In genomic region chr15:91407237-91407889, GRCh38 we compare ENCODE assay signal across 12 cellular contexts.
DNase-seq lines count a peak whose midpoint lies in the region; ATAC-seq lines count a peak whose summit lies in the region.
"Had no signal": no experiment of that assay in that cellular context is flagged by ENCODE, and none has a peak within 500 bp of the region (broad histone marks: within the 10 kb centered on the region; RNA-seq: fewer than 3 reads in every experiment).

No MANE protein-coding gene starts in this region.

- peaks cover 7% of the 10 kb centered on the region for H3K9me3 Mint-ChIP-seq in activated CD4-positive, alpha-beta T cell treated with anti-CD3 and anti-CD28 coated beads, Interleukin-2, amount 10 ng/mL, durations not matched to agents 24 days and 14 days

- no peak overlapping the region for H3K27ac ChIP-seq in Karpas-422 (ENCODE audit: low read length)

- peaks cover 6% of the 10 kb centered on the region for H3K4me1 Mint-ChIP-seq in activated CD4-positive, alpha-beta T cell treated with anti-CD3 and anti-CD28 coated beads, Interleukin-2, amount 10 ng/mL, durations not matched to agents 24 days and 14 days

- DNase-seq in activated CD4-positive, alpha-beta T cell treated with anti-CD3 and anti-CD28 coated beads, Interleukin-2, amount 10 ng/mL, durations not matched to agents 24 days and 14 days = peak; percentile 64
- no peak for DNase-seq in activated CD4-positive, alpha-beta T cell treated with anti-CD3 and anti-CD28 coated beads for 4 hours
- DNase-seq in NCI-H2171 (lab: John Stamatoyannopoulos, UW) = peak; percentile 40
- peak; percentile 22 to 92 for DNase-seq in cerebellar nuclear complex (lab: John Stamatoyannopoulos, UW)
- peak; percentile 8 for DNase-seq in pons (ENCODE audit: low spot score)
- DNase-seq in Karpas-422 = no peak
- no peak for DNase-seq in ureter (ENCODE audit: low spot score)
- DNase-seq: activated CD8-positive, alpha-beta memory T cell treated with anti-CD3 and anti-CD28 coated beads, Interleukin-2, amount 50 U/mL, for 4 hours; hippocampal formation; NCI-H187 treated with DMSO at 0.1 percent for 48 hours; stimulated activated CD4-positive, alpha-beta T cell treated with anti-CD3 and anti-CD28 coated beads, Interleukin-15, amount 100 ng/mL, for 24 hours had no signal

- H3K4me2 ChIP-seq in Karpas-422 (ENCODE audit: low read depth, low read length, poor library complexity, severe bottlenecking) = no peak overlapping the region

- H3K79me2 ChIP-seq in Karpas-422 (ENCODE audit: low read length) = no peaks in the 10 kb centered on the region

- intact Hi-C loops in activated CD4-positive, alpha-beta T cell treated with anti-CD3 and anti-CD28 coated beads, Interleukin-2, amount 10 ng/mL, durations not matched to agents 24 days and 14 days (cut with micrococcal nuclease) = no loop called here

- no peak overlapping the region for H3K27ac Mint-ChIP-seq in activated CD4-positive, alpha-beta T cell treated with anti-CD3 and anti-CD28 coated beads, Interleukin-2, amount 10 ng/mL, durations not matched to agents 24 days and 14 days

- no peaks in the 10 kb centered on the region for H3K36me3 ChIP-seq in Karpas-422 (ENCODE audit: insufficient read depth, low read length)

- H4K20me1 ChIP-seq in Karpas-422 (ENCODE audit: insufficient read depth, low read depth, low read length) = no peaks in the 10 kb centered on the region

- peaks cover 7% of the 10 kb centered on the region for H3K27me3 Mint-ChIP-seq in activated CD4-positive, alpha-beta T cell treated with anti-CD3 and anti-CD28 coated beads, Interleukin-2, amount 10 ng/mL, durations not matched to agents 24 days and 14 days

- H3K4me1 ChIP-seq in Karpas-422 (ENCODE audit: low read length) = no peaks in the 10 kb centered on the region

- H3K9me2 ChIP-seq in Karpas-422 (replicated peaks; ENCODE audit: insufficient read depth, low read length) = no peaks in the 10 kb centered on the region

- H3K4me3 ChIP-seq in Karpas-422 (ENCODE audit: low read length) = no peak overlapping the region

- H3K27me3 ChIP-seq in Karpas-422 (ENCODE audit: low read length) = no peaks in the 10 kb centered on the region; the same call in 1 of the 2 replicates

- no peak for ATAC-seq in HG03095 (IDR thresholded peaks at IDR 0.05; ENCODE audit: unreplicated experiment)

- H3K36me3 Mint-ChIP-seq in activated CD4-positive, alpha-beta T cell treated with anti-CD3 and anti-CD28 coated beads, Interleukin-2, amount 10 ng/mL, durations not matched to agents 24 days and 14 days (ENCODE audit: low read depth) = no peaks in the 10 kb centered on the region

- H2AFZ ChIP-seq in Karpas-422 (ENCODE audit: low read length) = no peak overlapping the region

- no peaks in the 10 kb centered on the region for H3K9me3 ChIP-seq in Karpas-422 (ENCODE audit: low read length)

- H3K9ac ChIP-seq in Karpas-422 (ENCODE audit: low read length) = no peak overlapping the region

- no peak overlapping the region for H3K4me3 Mint-ChIP-seq in activated CD4-positive, alpha-beta T cell treated with anti-CD3 and anti-CD28 coated beads, Interleukin-2, amount 10 ng/mL, durations not matched to agents 24 days and 14 days

Comparison
In these comparisons a context has a peak if more than half of its experiments do, and no peak if none do; other contexts are left out.
1. DNase-seq: peak in activated CD4-positive, alpha-beta T cell treated with anti-CD3 and anti-CD28 coated beads, Interleukin-2, amount 10 ng/mL, durations not matched to agents 24 days and 14 days (single experiment), NCI-H2171 (single experiment), cerebellar nuclear complex (2 of 2) and pons (single experiment); none in activated CD4-positive, alpha-beta T cell treated with anti-CD3 and anti-CD28 coated beads for 4 hours (0 of 2), Karpas-422 (single experiment) and ureter (single experiment).